ENCODE assay signal across 17 cellular contexts in the genomic region with DNA sequence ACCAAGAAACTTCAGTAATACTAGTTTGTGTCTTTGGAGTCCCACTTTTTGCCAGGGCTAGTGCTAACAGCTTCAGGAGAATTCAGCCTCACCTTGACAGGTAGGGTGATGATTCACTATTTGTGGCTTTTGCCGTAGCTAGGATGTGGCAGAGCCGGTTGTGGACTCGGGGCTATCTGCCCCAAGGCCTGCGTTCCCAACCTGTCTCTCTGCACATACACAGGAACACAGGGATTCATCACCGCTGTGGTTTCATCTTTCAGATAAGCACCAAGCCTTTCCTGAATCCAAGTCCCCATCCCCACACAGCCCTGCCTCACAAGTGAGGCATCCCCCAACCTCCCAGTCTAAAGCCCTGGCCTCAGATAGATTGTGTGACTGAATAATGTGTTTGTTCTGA. TPM values are rescaled to one million over a fixed set of nuclear protein-coding genes. Genes with fewer than 3 reads are reported as not detected.
DNase-seq lines count a peak whose midpoint lies in the region; ATAC-seq and TF ChIP-seq lines count a peak whose summit lies in the region.
"Had no signal": no experiment of that assay in that cellular context is flagged by ENCODE, and none has a peak within 500 bp of the region (broad histone marks: within the 10 kb centered on the region; RNA-seq: fewer than 3 reads in every experiment).

No MANE protein-coding gene starts in this region.

- peaks cover 25% of the 10 kb centered on the region for H3K4me1 ChIP-seq in iPS-18a (ENCODE audit: control insufficient read depth, low read depth, low read length)

- peak overlapping the region; percentile 58 to 76 for H3K4me3 Mint-ChIP-seq in stimulated activated naive CD8-positive, alpha-beta T cell treated with anti-CD3 and anti-CD28 coated beads, Interleukin-15, amount 100 ng/mL, for 72 hours
- peak overlapping the region; percentile 43 for H3K4me3 Mint-ChIP-seq in activated naive CD8-positive, alpha-beta T cell treated with anti-CD3 and anti-CD28 coated beads for 36 hours
- H3K4me3 Mint-ChIP-seq in type B pancreatic cell (no peak overlapping the region), T-helper 17 cell (no peak overlapping the region)
- H3K4me3 Mint-ChIP-seq in activated CD4-positive, alpha-beta memory T cell treated with anti-CD3 and anti-CD28 coated beads for 36 hours, result no peak overlapping the region

- no peak overlapping the region for H3K9ac ChIP-seq in iPS-18a (ENCODE audit: low read length)

- POLR2A ChIA-PET in activated CD4-positive, alpha-beta memory T cell treated with anti-CD3 and anti-CD28 coated beads for 36 hours (lab: Charles Lee), result no interaction called here

- H3K4me1 Mint-ChIP-seq in stimulated activated naive CD8-positive, alpha-beta T cell treated with anti-CD3 and anti-CD28 coated beads, Interleukin-15, amount 100 ng/mL, for 72 hours, result peaks cover 18% of the 10 kb centered on the region
- peaks cover 9% of the 10 kb centered on the region for H3K4me1 Mint-ChIP-seq in activated naive CD8-positive, alpha-beta T cell treated with anti-CD3 and anti-CD28 coated beads for 36 hours
- H3K4me1 Mint-ChIP-seq in type B pancreatic cell (ENCODE audit: unreplicated experiment) (peaks cover 12% of the 10 kb centered on the region), T-helper 17 cell (peaks cover 2% of the 10 kb centered on the region)
- peaks cover 4% of the 10 kb centered on the region for H3K4me1 Mint-ChIP-seq in activated CD4-positive, alpha-beta memory T cell treated with anti-CD3 and anti-CD28 coated beads for 36 hours (ENCODE audit: low read depth)

- H3K27ac ChIP-seq in iPS-18a (ENCODE audit: low read length), result no peak overlapping the region
- H3K27ac ChIP-seq: stomach had no signal

- no peak for DNase-seq in stimulated activated naive CD8-positive, alpha-beta T cell treated with anti-CD3 and anti-CD28 coated beads, Interleukin-15, amount 100 ng/mL, for 72 hours
- DNase-seq in stimulated activated naive CD8-positive, alpha-beta T cell treated with anti-CD3 and anti-CD28 coated beads, Interleukin-15, Interleukin-2, amounts not matched to agents 100 U/mL and 50 U/mL, for 24 hours, result no peak
- DNase-seq in activated naive CD8-positive, alpha-beta T cell treated with anti-CD3 and anti-CD28 coated beads for 36 hours, result no peak
- DNase-seq in type B pancreatic cell (ENCODE audit: extremely low spot score, unreplicated experiment) (no peak), T-helper 17 cell (no peak)
- no peak for DNase-seq in activated CD4-positive, alpha-beta memory T cell treated with anti-CD3 and anti-CD28 coated beads for 36 hours
- DNase-seq: activated T-cell treated with anti-CD3 and anti-CD28 coated beads, Interleukin-2, amount 50 U/mL, for 1 hour; amygdala; dermis blood vessel endothelial cell; DMS 273 treated with DMSO at 0.1 percent for 48 hours; mesenchymal stem cell; NCI-H1417 treated with DMSO at 0.1 percent for 48 hours; NCI-H446 treated with DMSO at 0.1 percent for 48 hours; OCI-M1; stomach had no signal

- CTCF ChIA-PET in activated CD4-positive, alpha-beta memory T cell treated with anti-CD3 and anti-CD28 coated beads for 36 hours (lab: Charles Lee), result interaction anchor here (0.8 to 6.6 kb wide), 2 partner anchors 21 to 39 kb away, joined by 3 to 57 read pairs; no protein-coding TSS in a partner anchor

- no peaks in the 10 kb centered on the region for H3K9me3 Mint-ChIP-seq in stimulated activated naive CD8-positive, alpha-beta T cell treated with anti-CD3 and anti-CD28 coated beads, Interleukin-15, amount 100 ng/mL, for 72 hours
- no peaks in the 10 kb centered on the region for H3K9me3 Mint-ChIP-seq in activated naive CD8-positive, alpha-beta T cell treated with anti-CD3 and anti-CD28 coated beads for 36 hours
- H3K9me3 Mint-ChIP-seq in type B pancreatic cell, result no peaks in the 10 kb centered on the region
- H3K9me3 Mint-ChIP-seq in activated CD4-positive, alpha-beta memory T cell treated with anti-CD3 and anti-CD28 coated beads for 36 hours, result no peaks in the 10 kb centered on the region

- no peak for TF ChIP-seq CTCF in type B pancreatic cell (conservative IDR thresholded peaks at IDR 0.05)

- intact Hi-C loops in activated CD4-positive, alpha-beta memory T cell treated with anti-CD3 and anti-CD28 coated beads for 36 hours (cut with micrococcal nuclease), result no loop called here

- peak overlapping the region; percentile 8 for H3K4me3 ChIP-seq in iPS-18a (ENCODE audit: low read length)

- H3K36me3 ChIP-seq in iPS-18a (ENCODE audit: control insufficient read depth, low read depth, low read length), result no peaks in the 10 kb centered on the region
- H3K36me3 ChIP-seq: stomach had no signal

- H3K36me3 Mint-ChIP-seq in activated naive CD8-positive, alpha-beta T cell treated with anti-CD3 and anti-CD28 coated beads for 36 hours, result peaks cover 2% of the 10 kb centered on the region
- H3K36me3 Mint-ChIP-seq in type B pancreatic cell, result no peaks in the 10 kb centered on the region
- no peaks in the 10 kb centered on the region for H3K36me3 Mint-ChIP-seq in activated CD4-positive, alpha-beta memory T cell treated with anti-CD3 and anti-CD28 coated beads for 36 hours
- no peaks in the 10 kb centered on the region for H3K36me3 Mint-ChIP-seq in T-helper 17 cell (ENCODE audit: low read depth)

- peaks cover 100% of the 10 kb centered on the region for H3K27me3 ChIP-seq in iPS-18a (ENCODE audit: control insufficient read depth, insufficient read depth, low read length)

- ATAC-seq in stimulated activated naive CD8-positive, alpha-beta T cell treated with anti-CD3 and anti-CD28 coated beads, Interleukin-15, amount 100 ng/mL, for 72 hours, result no peak
- ATAC-seq in stimulated activated naive CD8-positive, alpha-beta T cell treated with anti-CD3 and anti-CD28 coated beads, Interleukin-15, Interleukin-2, amounts not matched to agents 100 U/mL and 50 U/mL, for 24 hours, result no peak
- no peak for ATAC-seq in HG02852 (IDR thresholded peaks at IDR 0.05; ENCODE audit: unreplicated experiment)
- no peak for ATAC-seq in T-helper 17 cell

- peaks cover 89% of the 10 kb centered on the region for H3K27me3 Mint-ChIP-seq in stimulated activated naive CD8-positive, alpha-beta T cell treated with anti-CD3 and anti-CD28 coated beads, Interleukin-15, amount 100 ng/mL, for 72 hours
- H3K27me3 Mint-ChIP-seq in activated naive CD8-positive, alpha-beta T cell treated with anti-CD3 and anti-CD28 coated beads for 36 hours, result peaks cover 55% of the 10 kb centered on the region
- H3K27me3 Mint-ChIP-seq in type B pancreatic cell (peaks cover 84% of the 10 kb centered on the region), T-helper 17 cell (peaks cover 88% of the 10 kb centered on the region)
- peaks cover 63% of the 10 kb centered on the region for H3K27me3 Mint-ChIP-seq in activated CD4-positive, alpha-beta memory T cell treated with anti-CD3 and anti-CD28 coated beads for 36 hours

- H3K27ac Mint-ChIP-seq in stimulated activated naive CD8-positive, alpha-beta T cell treated with anti-CD3 and anti-CD28 coated beads, Interleukin-15, amount 100 ng/mL, for 72 hours, result no peak overlapping the region
- H3K27ac Mint-ChIP-seq in activated naive CD8-positive, alpha-beta T cell treated with anti-CD3 and anti-CD28 coated beads for 36 hours, result no peak overlapping the region
- H3K27ac Mint-ChIP-seq in type B pancreatic cell (peak overlapping the region; percentile 79), T-helper 17 cell (no peak overlapping the region)
- H3K27ac Mint-ChIP-seq in activated CD4-positive, alpha-beta memory T cell treated with anti-CD3 and anti-CD28 coated beads for 36 hours, result no peak overlapping the region

- no peaks in the 10 kb centered on the region for H3K9me3 ChIP-seq in iPS-18a (ENCODE audit: control insufficient read depth, low read depth, low read length)
- H3K9me3 ChIP-seq in T-helper 17 cell (ENCODE audit: control insufficient read depth, low read length, poor library complexity, severe bottlenecking), result no peaks in the 10 kb centered on the region
- H3K9me3 ChIP-seq: stomach had no signal

RNA-seq across cellular contexts. Expression of a gene that starts 45.2 kb away (rescaled TPM):
- total RNA-seq in activated naive CD8-positive, alpha-beta T cell treated with anti-CD3 and anti-CD28 coated beads for 36 hours, result 100 to 1,000 TPM in 1 of 2 experiments, 10 to 100 TPM in 1; 96.1 to 102 TPM
- total RNA-seq in type B pancreatic cell (ENCODE audit: low replicate concordance), result 55.0 and 59.0 TPM in 2 replicates
- total RNA-seq in activated CD4-positive, alpha-beta memory T cell treated with anti-CD3 and anti-CD28 coated beads for 36 hours, result 10 to 100 TPM; 94.8 to 97.4 TPM
- total RNA-seq in T-helper 17 cell, result 100 to 1,000 TPM; 114 to 128 TPM

Comparison
In these comparisons a context has a peak if more than half of its experiments do, and no peak if none do; other contexts are left out.
1. H3K4me3 Mint-ChIP-seq: peak in stimulated activated naive CD8-positive, alpha-beta T cell treated with anti-CD3 and anti-CD28 coated beads, Interleukin-15, amount 100 ng/mL, for 72 hours (2 of 2) and activated naive CD8-positive, alpha-beta T cell treated with anti-CD3 and anti-CD28 coated beads for 36 hours (single experiment); none in type B pancreatic cell (single experiment), activated CD4-positive, alpha-beta memory T cell treated with anti-CD3 and anti-CD28 coated beads for 36 hours (single experiment) and T-helper 17 cell (single experiment).